Comparison of ENCODE assay signal across 1 cellular context in the genomic region with DNA sequence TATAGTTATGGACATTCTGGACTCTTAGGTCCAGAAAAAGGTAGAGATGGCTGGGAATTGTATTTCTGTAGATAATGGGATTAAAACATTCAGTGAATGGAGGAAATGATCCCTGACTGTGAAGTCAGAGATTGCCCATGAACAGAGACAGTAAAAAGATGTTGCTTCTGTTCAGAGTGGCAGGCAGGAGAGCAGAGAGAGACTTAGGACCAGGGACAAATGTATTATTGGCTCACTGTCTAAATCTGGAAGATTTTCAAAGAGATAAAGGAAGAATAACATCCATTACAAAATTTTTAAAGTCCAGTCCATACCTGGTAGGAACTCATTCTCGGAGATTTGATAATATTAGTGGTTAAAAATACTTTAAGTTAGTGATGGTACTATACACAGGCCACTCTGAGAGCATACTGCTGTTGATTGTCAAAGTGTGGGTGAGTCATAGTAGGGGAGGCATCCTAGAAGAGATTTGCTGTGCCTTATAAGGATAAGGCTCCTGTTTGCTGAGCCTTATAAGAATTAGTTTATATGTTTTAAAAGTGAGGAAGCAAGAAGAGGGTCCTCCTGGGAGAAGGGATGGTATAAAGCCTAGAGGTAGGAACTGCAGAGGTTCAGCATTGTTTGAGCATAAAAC.
TF ChIP-seq lines count a peak whose summit lies in the region.

No MANE protein-coding gene starts in this region.

TF ChIP-seq in K562, 482 proteins besides CTCF, POLR2A, EP300 and RAD21:
- TF ChIP-seq FOSL1 (tag; conservative IDR thresholded peaks at IDR 0.05): peak; percentile 43
- no peak for TF ChIP-seq NFIC (IDR thresholded peaks at IDR 0.05)
- TF ChIP-seq CHCHD3 (CRISPR knock-in tag; IDR thresholded peaks at IDR 0.05): no peak
- TF ChIP-seq, protein P1, sequence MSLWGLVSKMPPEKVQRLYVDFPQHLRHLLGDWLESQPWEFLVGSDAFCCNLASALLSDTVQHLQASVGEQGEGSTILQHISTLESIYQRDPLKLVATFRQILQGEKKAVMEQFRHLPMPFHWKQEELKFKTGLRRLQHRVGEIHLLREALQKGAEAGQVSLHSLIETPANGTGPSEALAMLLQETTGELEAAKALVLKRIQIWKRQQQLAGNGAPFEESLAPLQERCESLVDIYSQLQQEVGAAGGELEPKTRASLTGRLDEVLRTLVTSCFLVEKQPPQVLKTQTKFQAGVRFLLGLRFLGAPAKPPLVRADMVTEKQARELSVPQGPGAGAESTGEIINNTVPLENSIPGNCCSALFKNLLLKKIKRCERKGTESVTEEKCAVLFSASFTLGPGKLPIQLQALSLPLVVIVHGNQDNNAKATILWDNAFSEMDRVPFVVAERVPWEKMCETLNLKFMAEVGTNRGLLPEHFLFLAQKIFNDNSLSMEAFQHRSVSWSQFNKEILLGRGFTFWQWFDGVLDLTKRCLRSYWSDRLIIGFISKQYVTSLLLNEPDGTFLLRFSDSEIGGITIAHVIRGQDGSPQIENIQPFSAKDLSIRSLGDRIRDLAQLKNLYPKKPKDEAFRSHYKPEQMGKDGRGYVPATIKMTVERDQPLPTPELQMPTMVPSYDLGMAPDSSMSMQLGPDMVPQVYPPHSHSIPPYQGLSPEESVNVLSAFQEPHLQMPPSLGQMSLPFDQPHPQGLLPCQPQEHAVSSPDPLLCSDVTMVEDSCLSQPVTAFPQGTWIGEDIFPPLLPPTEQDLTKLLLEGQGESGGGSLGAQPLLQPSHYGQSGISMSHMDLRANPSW (CRISPR knock-in tag; IDR thresholded peaks at IDR 0.05): no peak
- TF ChIP-seq, protein P2, sequence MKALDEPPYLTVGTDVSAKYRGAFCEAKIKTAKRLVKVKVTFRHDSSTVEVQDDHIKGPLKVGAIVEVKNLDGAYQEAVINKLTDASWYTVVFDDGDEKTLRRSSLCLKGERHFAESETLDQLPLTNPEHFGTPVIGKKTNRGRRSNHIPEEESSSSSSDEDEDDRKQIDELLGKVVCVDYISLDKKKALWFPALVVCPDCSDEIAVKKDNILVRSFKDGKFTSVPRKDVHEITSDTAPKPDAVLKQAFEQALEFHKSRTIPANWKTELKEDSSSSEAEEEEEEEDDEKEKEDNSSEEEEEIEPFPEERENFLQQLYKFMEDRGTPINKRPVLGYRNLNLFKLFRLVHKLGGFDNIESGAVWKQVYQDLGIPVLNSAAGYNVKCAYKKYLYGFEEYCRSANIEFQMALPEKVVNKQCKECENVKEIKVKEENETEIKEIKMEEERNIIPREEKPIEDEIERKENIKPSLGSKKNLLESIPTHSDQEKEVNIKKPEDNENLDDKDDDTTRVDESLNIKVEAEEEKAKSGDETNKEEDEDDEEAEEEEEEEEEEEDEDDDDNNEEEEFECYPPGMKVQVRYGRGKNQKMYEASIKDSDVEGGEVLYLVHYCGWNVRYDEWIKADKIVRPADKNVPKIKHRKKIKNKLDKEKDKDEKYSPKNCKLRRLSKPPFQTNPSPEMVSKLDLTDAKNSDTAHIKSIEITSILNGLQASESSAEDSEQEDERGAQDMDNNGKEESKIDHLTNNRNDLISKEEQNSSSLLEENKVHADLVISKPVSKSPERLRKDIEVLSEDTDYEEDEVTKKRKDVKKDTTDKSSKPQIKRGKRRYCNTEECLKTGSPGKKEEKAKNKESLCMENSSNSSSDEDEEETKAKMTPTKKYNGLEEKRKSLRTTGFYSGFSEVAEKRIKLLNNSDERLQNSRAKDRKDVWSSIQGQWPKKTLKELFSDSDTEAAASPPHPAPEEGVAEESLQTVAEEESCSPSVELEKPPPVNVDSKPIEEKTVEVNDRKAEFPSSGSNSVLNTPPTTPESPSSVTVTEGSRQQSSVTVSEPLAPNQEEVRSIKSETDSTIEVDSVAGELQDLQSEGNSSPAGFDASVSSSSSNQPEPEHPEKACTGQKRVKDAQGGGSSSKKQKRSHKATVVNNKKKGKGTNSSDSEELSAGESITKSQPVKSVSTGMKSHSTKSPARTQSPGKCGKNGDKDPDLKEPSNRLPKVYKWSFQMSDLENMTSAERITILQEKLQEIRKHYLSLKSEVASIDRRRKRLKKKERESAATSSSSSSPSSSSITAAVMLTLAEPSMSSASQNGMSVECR (CRISPR knock-in tag; IDR thresholded peaks at IDR 0.05): no peak
- TF ChIP-seq CSDE1 (IDR thresholded peaks at IDR 0.05): no peak
- TF ChIP-seq JUND (IDR thresholded peaks at IDR 0.05; ENCODE audit: borderline replicate concordance, low read depth, low read length): peak; percentile 30; the same call in 1 of the 2 replicates
- no peak for TF ChIP-seq JUND (tag; IDR thresholded peaks at IDR 0.05; ENCODE audit: borderline replicate concordance, low read depth, low read length)
- TF ChIP-seq KLF16 (IDR thresholded peaks at IDR 0.05): no peak
- TF ChIP-seq KLF13 (tag; IDR thresholded peaks at IDR 0.05; ENCODE audit: borderline replicate concordance, low read depth): no peak
- no peak for TF ChIP-seq NR2C1 (IDR thresholded peaks at IDR 0.05)
- no peak for TF ChIP-seq NR2C1 (tag; IDR thresholded peaks at IDR 0.05)
- TF ChIP-seq, protein P3, sequence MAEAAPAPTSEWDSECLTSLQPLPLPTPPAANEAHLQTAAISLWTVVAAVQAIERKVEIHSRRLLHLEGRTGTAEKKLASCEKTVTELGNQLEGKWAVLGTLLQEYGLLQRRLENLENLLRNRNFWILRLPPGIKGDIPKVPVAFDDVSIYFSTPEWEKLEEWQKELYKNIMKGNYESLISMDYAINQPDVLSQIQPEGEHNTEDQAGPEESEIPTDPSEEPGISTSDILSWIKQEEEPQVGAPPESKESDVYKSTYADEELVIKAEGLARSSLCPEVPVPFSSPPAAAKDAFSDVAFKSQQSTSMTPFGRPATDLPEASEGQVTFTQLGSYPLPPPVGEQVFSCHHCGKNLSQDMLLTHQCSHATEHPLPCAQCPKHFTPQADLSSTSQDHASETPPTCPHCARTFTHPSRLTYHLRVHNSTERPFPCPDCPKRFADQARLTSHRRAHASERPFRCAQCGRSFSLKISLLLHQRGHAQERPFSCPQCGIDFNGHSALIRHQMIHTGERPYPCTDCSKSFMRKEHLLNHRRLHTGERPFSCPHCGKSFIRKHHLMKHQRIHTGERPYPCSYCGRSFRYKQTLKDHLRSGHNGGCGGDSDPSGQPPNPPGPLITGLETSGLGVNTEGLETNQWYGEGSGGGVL (CRISPR knock-in tag; IDR thresholded peaks at IDR 0.05): no peak
- TF ChIP-seq ZNF232 (CRISPR knock-in tag; IDR thresholded peaks at IDR 0.05): no peak
